8 cellular contexts compared by ENCODE assay signal in genomic region chr7:149414745-149415390, GRCh38. TPM values are rescaled to one million over a fixed set of nuclear protein-coding genes. Genes with fewer than 3 reads are reported as not detected.
DNase-seq lines count a peak whose midpoint lies in the region; ATAC-seq, FAIRE-seq and TF ChIP-seq lines count a peak whose summit lies in the region.

No MANE protein-coding gene starts in this region.

- H3K14ac ChIP-seq in neuronal stem cell (ENCODE audit: low read length), result no peak overlapping the region

- peaks cover 0 to 4% of the 10 kb centered on the region in 2 donors for H3K9me3 Mint-ChIP-seq in activated T-cell treated with anti-CD3 and anti-CD28 coated beads, Interleukin-2, amount 50 U/mL, for 72 hours

- H3K4me2 ChIP-seq in neuronal stem cell (ENCODE audit: insufficient read depth, low read length, poor library complexity, severe bottlenecking), result peak overlapping the region; percentile 60

- peak overlapping the region; percentile 65 to 83 for H3K4me3 Mint-ChIP-seq in activated T-cell treated with anti-CD3 and anti-CD28 coated beads, Interleukin-2, amount 50 U/mL, for 72 hours

- H2AK5ac ChIP-seq in neuronal stem cell (ENCODE audit: low read depth, low read length), result no peak overlapping the region

- H3K27me3 ChIP-seq in neuronal stem cell (ENCODE audit: control insufficient read depth in 3 of 3, insufficient read depth in 3 of 3, low read depth in 1 of 3, low read length in 3 of 3) (peaks cover 0 to 15% (median 3%) of the 10 kb centered on the region in 3 experiments), suprapubic skin (no peaks in the 10 kb centered on the region)

- no peak overlapping the region for H2BK12ac ChIP-seq in neuronal stem cell (ENCODE audit: low read length)

- H3K36me3 Mint-ChIP-seq in activated T-cell treated with anti-CD3 and anti-CD28 coated beads, Interleukin-2, amount 50 U/mL, for 72 hours (ENCODE audit: insufficient read depth in 2 of 2), result no peaks in the 10 kb centered on the region

- no peak for FAIRE-seq in D721Med (lab: Jason Lieb, UNC)

- no peak overlapping the region for H4K8ac ChIP-seq in neuronal stem cell (ENCODE audit: low read depth, low read length)

- DNase-seq in GM10266 (ENCODE audit: extremely low spot score), result peak; percentile 52
- peak; percentile 46 to 55 for DNase-seq in activated T-cell treated with anti-CD3 and anti-CD28 coated beads, Interleukin-2, amount 50 U/mL, for 72 hours
- DNase-seq in fibroblast of villous mesenchyme (ENCODE audit: low read depth), result peak; percentile 65
- peak; percentile 73 for DNase-seq in neuronal stem cell (ENCODE audit: low spot score)
- DNase-seq in suprapubic skin (ENCODE audit: low spot score in 2 of 2), result no peak
- no peak for DNase-seq in D721Med (ENCODE audit: insufficient read length, low spot score)
- no peak for DNase-seq in dedifferentiated amniotic fluid mesenchymal stem cell (ENCODE audit: extremely low spot score)

- no peak overlapping the region for H4K91ac ChIP-seq in neuronal stem cell (ENCODE audit: low read depth, low read length, poor library complexity)

- TF ChIP-seq EP300 in suprapubic skin (IDR thresholded peaks at IDR 0.05), result no peak

- H3K23ac ChIP-seq in neuronal stem cell (ENCODE audit: low read depth, low read length, poor library complexity), result no peak overlapping the region

- H3K36me3 ChIP-seq in neuronal stem cell (replicated peaks in 1 of 2; ENCODE audit: control insufficient read depth in 2 of 2, insufficient read depth in 2 of 2, low read length in 2 of 2), result no peaks in the 10 kb centered on the region
- H3K36me3 ChIP-seq in suprapubic skin, result no peaks in the 10 kb centered on the region

- H3K27ac ChIP-seq in neuronal stem cell (replicated peaks; ENCODE audit: low read length) (no peak overlapping the region), suprapubic skin (no peak overlapping the region)

- no peaks in the 10 kb centered on the region for H3K9me3 ChIP-seq in neuronal stem cell (replicated peaks in 1 of 2; ENCODE audit: control insufficient read depth in 2 of 2, insufficient read depth in 1 of 2, low read depth in 1 of 2, low read length in 2 of 2)
- H3K9me3 ChIP-seq in suprapubic skin, result no peaks in the 10 kb centered on the region

- no peak overlapping the region for H3K4ac ChIP-seq in neuronal stem cell (ENCODE audit: low read length)

- peaks cover 11% of the 10 kb centered on the region for H3K4me1 Mint-ChIP-seq in activated T-cell treated with anti-CD3 and anti-CD28 coated beads, Interleukin-2, amount 50 U/mL, for 72 hours (ENCODE audit: low read depth)

- peak; percentile 76 to 78 for ATAC-seq in activated T-cell treated with anti-CD3 and anti-CD28 coated beads, Interleukin-2, amount 50 U/mL, for 72 hours (replicated peaks in 1 of 2)
- ATAC-seq in HG02571 (IDR thresholded peaks at IDR 0.05; ENCODE audit: unreplicated experiment), result no peak

- peak overlapping the region; percentile 38 for H3K27ac Mint-ChIP-seq in activated T-cell treated with anti-CD3 and anti-CD28 coated beads, Interleukin-2, amount 50 U/mL, for 72 hours

- H2BK15ac ChIP-seq in neuronal stem cell (ENCODE audit: low read length), result no peak overlapping the region

- no peaks in the 10 kb centered on the region for H3K79me1 ChIP-seq in neuronal stem cell (ENCODE audit: low read depth, low read length)

- TF ChIP-seq CTCF in GM10266 (IDR thresholded peaks at IDR 0.05; ENCODE audit: control insufficient read depth, insufficient read depth, low read depth, missing control alignments), result no peak
- no peak for TF ChIP-seq CTCF in fibroblast of villous mesenchyme (IDR thresholded peaks at IDR 0.05; ENCODE audit: insufficient read depth, low read depth, low read length)
- no peak for TF ChIP-seq CTCF in suprapubic skin (IDR thresholded peaks at IDR 0.05)
- no peak for TF ChIP-seq CTCF in D721Med (IDR thresholded peaks at IDR 0.05; ENCODE audit: insufficient read depth, missing control alignments)

- no CpG with 5 or more reads among the region's 36 CpGs for WGBS in neuronal stem cell (ENCODE audit: extremely low coverage in 2 of 2, insufficient read length in 2 of 2, insufficient replicate concordance in 1 of 2), 2 donors
- 12% methylated on average over 34 of the region's 36 CpGs for WGBS in suprapubic skin

- H3K4me3 ChIP-seq in fibroblast of villous mesenchyme (ENCODE audit: low read depth, low read length) (peak overlapping the region; percentile 44), neuronal stem cell (ENCODE audit: low read length in 2 of 2) (peak overlapping the region; percentile 40 to 80), suprapubic skin (peak overlapping the region; percentile 34)

- H2BK120ac ChIP-seq in neuronal stem cell (ENCODE audit: low read depth, low read length), result no peak overlapping the region

- H3K4me1 ChIP-seq in neuronal stem cell (ENCODE audit: control insufficient read depth in 2 of 2, insufficient read depth in 1 of 2, low read depth in 1 of 2, low read length in 2 of 2) (no peaks in the 10 kb centered on the region), suprapubic skin (peaks cover 6% of the 10 kb centered on the region)

- H3K18ac ChIP-seq in neuronal stem cell (ENCODE audit: low read length), result peak overlapping the region; percentile 32

- no peak overlapping the region for H2BK5ac ChIP-seq in neuronal stem cell (ENCODE audit: low read length)

- peak overlapping the region; percentile 81 for H2AFZ ChIP-seq in neuronal stem cell (ENCODE audit: low read length)

- H3K9ac ChIP-seq in neuronal stem cell (ENCODE audit: low read depth, low read length, poor library complexity), result no peak overlapping the region

- H3K27me3 Mint-ChIP-seq in activated T-cell treated with anti-CD3 and anti-CD28 coated beads, Interleukin-2, amount 50 U/mL, for 72 hours (ENCODE audit: low read depth), result peaks cover 42% of the 10 kb centered on the region

- no peak for TF ChIP-seq POLR2A in suprapubic skin (IDR thresholded peaks at IDR 0.05)

RNA-seq across cellular contexts. Expression of gene ZNF777, which starts 46.0 kb away (rescaled TPM):
- total RNA-seq in activated T-cell treated with anti-CD3 and anti-CD28 coated beads, Interleukin-2, amount 50 U/mL, for 72 hours, result 10 to 100 TPM; 19.0 to 19.5 TPM
- total RNA-seq in fibroblast of villous mesenchyme, result 6.0 and 7.7 TPM in 2 replicates
- 11.3 TPM for polyA plus RNA-seq in neuronal stem cell (2013, experiment 1 of 2)
- 10.9 TPM for polyA plus RNA-seq in neuronal stem cell (2013, experiment 2 of 2)
- 10 to 100 TPM; 11.6 to 16.4 (median 14.9) TPM for total RNA-seq in suprapubic skin

Comparison
In these comparisons a context has a peak if more than half of its experiments do, and no peak if none do; other contexts are left out.
1. DNase-seq: peak in GM10266 (single experiment), activated T-cell treated with anti-CD3 and anti-CD28 coated beads, Interleukin-2, amount 50 U/mL, for 72 hours (2 of 2), fibroblast of villous mesenchyme (single experiment) and neuronal stem cell (single experiment); none in suprapubic skin (0 of 2), D721Med (single experiment) and dedifferentiated amniotic fluid mesenchymal stem cell (single experiment).
2. Peak in every context shown above with its lines, with median percentiles within 50 percentile points of each other: H3K4me3 ChIP-seq.